Comparison of ENCODE assay signal across 16 cellular contexts in genomic region chr1:38129473-38129872, GRCh38.
A peak's percentile ranks its signal among the peaks of the same experiment; 100 is the strongest.
DNase-seq lines count a peak whose midpoint lies in the region; TF ChIP-seq lines count a peak whose summit lies in the region.
"Had no signal": no experiment of that assay in that cellular context is flagged by ENCODE, and none has a peak within 500 bp of the region (broad histone marks: within the 10 kb centered on the region; RNA-seq: fewer than 3 reads in every experiment).

No MANE protein-coding gene starts in this region.

- no peaks in the 10 kb centered on the region for H3K79me2 ChIP-seq in GM23248 (ENCODE audit: insufficient read depth)

- H3K9me3 ChIP-seq in GM23248 (ENCODE audit: low read depth), result no peaks in the 10 kb centered on the region
- H3K9me3 ChIP-seq: HAP-1, transverse colon had no signal

- no peak overlapping the region for H3K4me2 ChIP-seq in GM23248 (ENCODE audit: unreplicated experiment)
- H3K4me2 ChIP-seq: PC-9 had no signal

- H4K20me1 ChIP-seq in GM23248 (ENCODE audit: insufficient read depth), result no peaks in the 10 kb centered on the region

- peak; percentile 44; the same call in 2 of the 3 replicates for TF ChIP-seq CTCF in GM12872 (IDR thresholded peaks at IDR 0.05; ENCODE audit: insufficient read depth, low read depth, low read length)
- TF ChIP-seq CTCF in brain microvascular endothelial cell (IDR thresholded peaks at IDR 0.05; ENCODE audit: low read depth, low read length, missing control alignments), result peak; percentile 27

- H3K9me2 ChIP-seq in GM23248 (ENCODE audit: insufficient read depth), result no peaks in the 10 kb centered on the region

- H3F3A ChIP-seq in GM23248 (ENCODE audit: insufficient read depth), result no peaks in the 10 kb centered on the region

- DNase-seq in NAMALWA (ENCODE audit: low spot score), result peak; percentile 21
- no peak for DNase-seq in brain microvascular endothelial cell
- DNase-seq in retina, result peak; percentile 40
- DNase-seq in GM23248, result no peak
- DNase-seq in DMS79 (lab: John Stamatoyannopoulos, UW), result no peak
- no peak for DNase-seq in DMS53 (lab: John Stamatoyannopoulos, UW)
- DNase-seq: activated CD4-positive, alpha-beta T cell treated with anti-CD3 and anti-CD28 coated beads, Interleukin-2, amount 50 U/mL, for 4 hours; activated effector memory CD4-positive, alpha-beta T cell treated with anti-CD3 and anti-CD28 coated beads, Interleukin-2, amount 50 U/mL, for 16 hours; activated naive CD8-positive, alpha-beta T cell treated with anti-CD3 and anti-CD28 coated beads, Interleukin-2, amount 50 U/mL, for 24 hours; cortex of kidney; NCI-H524 treated with DMSO at 0.1 percent for 48 hours; PC-9; T-helper 17 cell; transverse colon had no signal

- WGBS in GM23248 (ENCODE audit: low coverage in 1 of 2, low lambda C conversion rate in 2 of 2, missing lambda C conversion rate in 2 of 2), 2 experiments, result 53% methylated on average over 5 of the region's 5 CpGs

- H3K27ac ChIP-seq in brain microvascular endothelial cell (no peak overlapping the region), GM23248 (no peak overlapping the region)
- H3K27ac ChIP-seq: PC-9, transverse colon had no signal

- no peak overlapping the region for H3K4me3 ChIP-seq in brain microvascular endothelial cell (ENCODE audit: low read depth, low read length)
- H3K4me3 ChIP-seq in GM23248, result no peak overlapping the region
- H3K4me3 ChIP-seq: HAP-1, PC-9, transverse colon had no signal

- no peaks in the 10 kb centered on the region for H3K36me3 ChIP-seq in brain microvascular endothelial cell (replicated peaks)
- H3K36me3 ChIP-seq in GM23248 (ENCODE audit: low read depth), result no peaks in the 10 kb centered on the region
- H3K36me3 ChIP-seq: HAP-1, transverse colon had no signal

- H3K9ac ChIP-seq in GM23248, result no peak overlapping the region

- no peak overlapping the region for H2AFZ ChIP-seq in GM23248
- H2AFZ ChIP-seq: PC-9 had no signal

- in situ Hi-C loops in brain microvascular endothelial cell (cut with HindIII; ENCODE audit: low pct_ligation_motif_present, low sequenced_read_pairs) (no loop called here), GM23248 (cut with MboI) (no loop called here)

- H3K4me1 ChIP-seq in GM23248 (ENCODE audit: insufficient read depth), result peaks cover 6% of the 10 kb centered on the region; the same call in 1 of the 2 replicates
- H3K4me1 ChIP-seq: HAP-1, transverse colon had no signal

- H3K27me3 ChIP-seq in brain microvascular endothelial cell (replicated peaks) (peaks cover 13% of the 10 kb centered on the region), GM23248 (replicated peaks; ENCODE audit: insufficient read depth) (peaks cover under 1% of the 10 kb centered on the region; the same call in 1 of the 2 replicates)

Comparison
In these comparisons a context has a peak if more than half of its experiments do, and no peak if none do; other contexts are left out.
1. DNase-seq: peak in NAMALWA (single experiment) and retina (single experiment); none in brain microvascular endothelial cell (single experiment), GM23248 (single experiment), DMS79 (single experiment) and DMS53 (single experiment).